ENCODE assay signal across 1 cellular context in genomic region chr3:153093629-153094028, GRCh38.
TF ChIP-seq lines count a peak whose summit lies in the region.

No MANE protein-coding gene starts in this region.

TF ChIP-seq in WTC11, 78 proteins besides CTCF, POLR2A, EP300 and RAD21 (continued from another document):
- TF ChIP-seq ZNF532 (CRISPR knock-in tag; IDR thresholded peaks at IDR 0.05; ENCODE audit: borderline replicate concordance) (no peak), ZNF138 (CRISPR knock-in tag; conservative IDR thresholded peaks at IDR 0.05) (no peak), ZMAT4 (CRISPR knock-in tag; IDR thresholded peaks at IDR 0.05) (no peak), ZNF281 (CRISPR knock-in tag; IDR thresholded peaks at IDR 0.05) (no peak), SMAD3 (CRISPR knock-in tag; IDR thresholded peaks at IDR 0.05; ENCODE audit: borderline replicate concordance) (no peak), TCF7 (CRISPR knock-in tag; IDR thresholded peaks at IDR 0.05; ENCODE audit: low read depth) (no peak), ELF4 (CRISPR knock-in tag; IDR thresholded peaks at IDR 0.05; ENCODE audit: low read depth) (no peak), AFF4 (CRISPR knock-in tag; IDR thresholded peaks at IDR 0.05; ENCODE audit: borderline replicate concordance) (no peak), NFATC4 (CRISPR knock-in tag; IDR thresholded peaks at IDR 0.05) (no peak), ZNF219 (CRISPR knock-in tag; IDR thresholded peaks at IDR 0.05; ENCODE audit: borderline replicate concordance) (no peak), FOXJ3 (CRISPR knock-in tag; IDR thresholded peaks at IDR 0.05; ENCODE audit: borderline replicate concordance) (no peak), PRDM15 (CRISPR knock-in tag; IDR thresholded peaks at IDR 0.05) (no peak), ATF3 (CRISPR knock-in tag; conservative IDR thresholded peaks at IDR 0.05) (no peak), ATF1 (CRISPR knock-in tag; IDR thresholded peaks at IDR 0.05) (no peak), MYBL2 (CRISPR knock-in tag; IDR thresholded peaks at IDR 0.05) (no peak), OVOL2 (CRISPR knock-in tag; IDR thresholded peaks at IDR 0.05; ENCODE audit: borderline replicate concordance) (no peak), GTF2I (CRISPR knock-in tag; conservative IDR thresholded peaks at IDR 0.05) (no peak)
